ENCODE assay signal across 8 cellular contexts in the genomic region with DNA sequence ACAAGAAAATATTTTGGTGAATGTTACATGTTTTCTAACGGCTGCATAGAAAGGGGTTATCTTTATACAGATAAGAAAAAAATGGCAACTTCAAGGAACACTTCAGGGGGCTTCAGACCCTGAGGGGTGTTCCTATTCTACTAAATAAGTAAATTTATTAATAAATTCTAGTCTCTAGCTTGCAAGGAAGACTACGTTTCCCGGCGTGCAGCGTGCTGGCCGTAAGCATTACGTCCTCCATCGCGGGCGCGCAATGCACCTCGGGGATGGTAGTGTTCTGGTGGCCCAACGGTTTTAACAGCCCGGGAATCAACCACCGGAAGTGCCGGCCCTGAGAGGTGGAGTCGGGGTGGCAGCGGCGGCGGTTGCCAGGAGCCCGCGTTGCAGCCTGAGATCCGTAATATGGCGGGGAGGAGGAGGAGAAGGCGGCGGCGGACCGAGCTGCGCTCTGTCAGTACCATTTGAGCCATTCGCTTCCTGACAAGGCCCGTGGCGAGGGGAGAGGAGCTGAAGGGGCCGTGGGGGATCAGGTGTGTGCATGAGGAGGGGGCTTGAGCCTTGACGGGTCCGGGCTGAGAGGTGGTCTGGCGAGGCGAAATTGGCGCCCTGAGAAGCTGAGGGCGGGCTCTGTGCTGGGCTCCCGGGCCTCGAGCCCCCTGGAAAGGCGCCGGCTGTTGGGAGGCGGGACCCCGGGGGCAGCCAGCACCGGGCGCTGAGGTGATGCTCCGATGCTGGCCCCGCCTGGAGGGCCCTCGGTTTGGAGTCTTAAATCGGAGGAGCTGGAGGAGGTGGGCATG. TPM values are rescaled to one million over a fixed set of nuclear protein-coding genes. Genes with fewer than 3 reads are reported as not detected.
DNase-seq lines count a peak whose midpoint lies in the region; ATAC-seq and TF ChIP-seq lines count a peak whose summit lies in the region.

A gene with protein sequence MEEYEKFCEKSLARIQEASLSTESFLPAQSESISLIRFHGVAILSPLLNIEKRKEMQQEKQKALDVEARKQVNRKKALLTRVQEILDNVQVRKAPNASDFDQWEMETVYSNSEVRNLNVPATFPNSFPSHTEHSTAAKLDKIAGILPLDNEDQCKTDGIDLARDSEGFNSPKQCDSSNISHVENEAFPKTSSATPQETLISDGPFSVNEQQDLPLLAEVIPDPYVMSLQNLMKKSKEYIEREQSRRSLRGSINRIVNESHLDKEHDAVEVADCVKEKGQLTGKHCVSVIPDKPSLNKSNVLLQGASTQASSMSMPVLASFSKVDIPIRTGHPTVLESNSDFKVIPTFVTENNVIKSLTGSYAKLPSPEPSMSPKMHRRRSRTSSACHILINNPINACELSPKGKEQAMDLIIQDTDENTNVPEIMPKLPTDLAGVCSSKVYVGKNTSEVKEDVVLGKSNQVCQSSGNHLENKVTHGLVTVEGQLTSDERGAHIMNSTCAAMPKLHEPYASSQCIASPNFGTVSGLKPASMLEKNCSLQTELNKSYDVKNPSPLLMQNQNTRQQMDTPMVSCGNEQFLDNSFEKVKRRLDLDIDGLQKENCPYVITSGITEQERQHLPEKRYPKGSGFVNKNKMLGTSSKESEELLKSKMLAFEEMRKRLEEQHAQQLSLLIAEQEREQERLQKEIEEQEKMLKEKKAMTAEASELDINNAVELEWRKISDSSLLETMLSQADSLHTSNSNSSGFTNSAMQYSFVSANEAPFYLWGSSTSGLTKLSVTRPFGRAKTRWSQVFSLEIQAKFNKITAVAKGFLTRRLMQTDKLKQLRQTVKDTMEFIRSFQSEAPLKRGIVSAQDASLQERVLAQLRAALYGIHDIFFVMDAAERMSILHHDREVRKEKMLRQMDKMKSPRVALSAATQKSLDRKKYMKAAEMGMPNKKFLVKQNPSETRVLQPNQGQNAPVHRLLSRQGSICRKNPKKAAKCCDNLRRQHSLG (plus strand): TSS at position 384 of the 797 bp plus-strand sequence. CDS start 3,940 bp downstream, outside the sequence.

- CTCF ChIA-PET in CD8-positive, alpha-beta T cell (lab: Charles Lee) = interaction anchor here (0.7 to 4.1 kb wide), 4 partner anchors 17 to 34 kb away, joined by 3 to 25 read pairs (median 6); a partner anchor contains a TSS

- peak; percentile 88 to 96 (median 93) for DNase-seq in CD8-positive, alpha-beta T cell
- DNase-seq in HS-5 (ENCODE audit: low read depth) (peak; percentile 83), NK-92 (lab: John Stamatoyannopoulos, UW; ENCODE audit: unreplicated experiment) (peak; percentile 75), lower lobe of right lung (peak; percentile 99)
- peak; percentile 83 to 89 for DNase-seq in activated CD8-positive, alpha-beta memory T cell treated with anti-CD3 and anti-CD28 coated beads for 1 hour (ENCODE audit: extremely low read depth in 1 of 2, low read depth in 1 of 2)
- peak; percentile 94 for DNase-seq in effector CD4-positive, alpha-beta T cell
- peak; percentile 73 to 88 (median 86) for DNase-seq in stimulated activated CD4-positive, alpha-beta T cell treated with anti-CD3 and anti-CD28 coated beads, TNF-alpha, amount 100 ng/mL, for 1 hour (ENCODE audit: low read depth in 3 of 3, low spot score in 1 of 3)

- ATAC-seq in CD8-positive, alpha-beta T cell = peak; percentile 83
- ATAC-seq in GM19468 (IDR thresholded peaks at IDR 0.05; ENCODE audit: extremely low read depth, unreplicated experiment) = peak; percentile 71
- ATAC-seq in lower lobe of right lung = peak; percentile 90 to 94

- no peaks in the 10 kb centered on the region for H3K9me3 Mint-ChIP-seq in CD8-positive, alpha-beta T cell

- peak within 1 kb of the TSS; percentile 94 for H3K27ac Mint-ChIP-seq in CD8-positive, alpha-beta T cell

- peak within 1 kb of the TSS; percentile 98 for H3K4me3 Mint-ChIP-seq in CD8-positive, alpha-beta T cell

- H3K4me1 ChIP-seq in CD8-positive, alpha-beta T cell (ENCODE audit: insufficient read depth, low read length) = peaks cover 32% of the 10 kb centered on the region
- peaks cover 52% of the 10 kb centered on the region for H3K4me1 ChIP-seq in lower lobe of right lung

- POLR2A ChIA-PET in CD8-positive, alpha-beta T cell (lab: Charles Lee) = interaction anchor here (0.6 to 3.0 kb wide), 6 partner anchors 12 to 769 kb away, joined by 4 to 40 read pairs (median 4); a partner anchor contains a TSS

- no peaks in the 10 kb centered on the region for H3K27me3 ChIP-seq in CD8-positive, alpha-beta T cell (ENCODE audit: insufficient read depth, low read length)
- H3K27me3 ChIP-seq in lower lobe of right lung (ENCODE audit: low read depth) = no peaks in the 10 kb centered on the region

- peaks cover 48% of the 10 kb centered on the region for H3K4me1 Mint-ChIP-seq in CD8-positive, alpha-beta T cell (ENCODE audit: low read depth)

- no peak for TF ChIP-seq CTCF in CD8-positive, alpha-beta T cell (IDR thresholded peaks at IDR 0.05)
- no peak for TF ChIP-seq CTCF in lower lobe of right lung (IDR thresholded peaks at IDR 0.05)

- no peaks in the 10 kb centered on the region for H3K9me3 ChIP-seq in CD8-positive, alpha-beta T cell (ENCODE audit: low read length)
- H3K9me3 ChIP-seq in lower lobe of right lung = no peaks in the 10 kb centered on the region

- H3K27me3 Mint-ChIP-seq in CD8-positive, alpha-beta T cell (ENCODE audit: low read depth) = no peaks in the 10 kb centered on the region

- H3K36me3 Mint-ChIP-seq in CD8-positive, alpha-beta T cell = peaks cover 23% of the 10 kb centered on the region

- H3K4me3 ChIP-seq in CD8-positive, alpha-beta T cell (ENCODE audit: low read depth, low read length) = peak within 1 kb of the TSS; percentile 93
- peak within 1 kb of the TSS; percentile 94 for H3K4me3 ChIP-seq in lower lobe of right lung

- no peaks in the 10 kb centered on the region for H3K36me3 ChIP-seq in CD8-positive, alpha-beta T cell (ENCODE audit: insufficient read depth, low read length)
- H3K36me3 ChIP-seq in lower lobe of right lung = peaks cover 11% of the 10 kb centered on the region

- intact Hi-C loops in CD8-positive, alpha-beta T cell (cut with DNase I, micrococcal nuclease) = loop anchor here (1.0 to 2.0 kb wide), 6 partner anchors 32 to 1217 kb away; a partner anchor contains a TSS
- intact Hi-C loops in lower lobe of right lung (cut with DNase I) = no loop called here

- H3K27ac ChIP-seq in CD8-positive, alpha-beta T cell (ENCODE audit: low read depth, low read length) = peak within 1 kb of the TSS; percentile 68
- H3K27ac ChIP-seq in lower lobe of right lung = peak within 1 kb of the TSS; percentile 90

RNA-seq across cellular contexts. Expression of the gene that starts here (rescaled TPM):
- 10 to 100 TPM; 12.2 to 14.1 TPM for total RNA-seq in CD8-positive, alpha-beta T cell
- 23.9 TPM for total RNA-seq in lower lobe of right lung

Comparison
In these comparisons a context has a peak if more than half of its experiments do, and no peak if none do; other contexts are left out.
1. Peak in every context shown above with its lines: DNase-seq, ATAC-seq, H3K4me3 ChIP-seq and H3K27ac ChIP-seq.